Comparison of ENCODE assay signal across 19 cellular contexts in the genomic region with DNA sequence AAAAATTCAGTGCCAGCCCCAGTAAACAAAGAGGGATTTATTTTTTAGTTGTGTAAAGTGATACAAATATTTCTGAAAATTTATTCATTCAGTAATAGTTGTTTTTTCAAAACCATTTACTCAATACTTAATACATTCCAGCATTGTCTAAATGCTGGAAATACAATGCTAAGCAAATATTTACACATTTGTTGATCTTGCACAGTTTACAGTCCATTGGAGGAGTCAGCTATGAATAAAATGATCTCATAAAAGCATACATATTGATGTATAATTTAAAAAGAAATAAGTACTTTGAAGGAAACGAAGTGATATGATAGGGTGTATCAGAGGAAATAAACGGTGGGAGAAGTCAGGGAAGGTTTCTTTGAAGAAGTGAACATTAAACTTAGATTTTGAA.
A peak's percentile ranks its signal among the peaks of the same experiment; 100 is the strongest.
DNase-seq lines count a peak whose midpoint lies in the region; ATAC-seq and TF ChIP-seq lines count a peak whose summit lies in the region.
"Had no signal": no experiment of that assay in that cellular context is flagged by ENCODE, and none has a peak within 500 bp of the region (broad histone marks: within the 10 kb centered on the region; RNA-seq: fewer than 3 reads in every experiment).

No MANE protein-coding gene starts in this region.

- intact Hi-C loops in PC-3 (cut with micrococcal nuclease), result no loop called here

- CTCF ChIA-PET in PC-3 (lab: Charles Lee), result no interaction called here

- H3K27ac ChIP-seq in 22Rv1 (0 out of 2 replicates have a peak overlapping the region, but pooled peaks have one; percentile 22), PC-3 (ENCODE audit: low read length) (no peak overlapping the region)
- H3K27ac ChIP-seq: BLaER1 had no signal

- H2AFZ ChIP-seq in PC-3 (ENCODE audit: low read length), result no peak overlapping the region

- H3K9me3 ChIP-seq in PC-3 (ENCODE audit: low read length), result no peaks in the 10 kb centered on the region
- H3K9me3 ChIP-seq: BE2C, BLaER1 had no signal

- no peaks in the 10 kb centered on the region for H3K4me1 ChIP-seq in PC-3 (ENCODE audit: insufficient read depth, low read length)
- H3K4me1 ChIP-seq: BE2C, BLaER1 had no signal

- no peak overlapping the region for H3K4me3 ChIP-seq in PC-3 (ENCODE audit: low read length)
- H3K4me3 ChIP-seq: BLaER1 had no signal

- POLR2A ChIA-PET in PC-3 (lab: Charles Lee; ENCODE audit: unreplicated experiment), result no interaction called here

- H3K4me2 ChIP-seq in PC-3 (ENCODE audit: low read length), result no peak overlapping the region
- H3K4me2 ChIP-seq: BLaER1 had no signal

- TF ChIP-seq CTCF in 22Rv1 (IDR thresholded peaks at IDR 0.05) (no peak), PC-3 (conservative IDR thresholded peaks at IDR 0.05; ENCODE audit: low read depth, low read length) (no peak)

- DNase-seq in DMS53 treated with DMSO at 0.1 percent for 48 hours (lab: John Stamatoyannopoulos, UW; ENCODE audit: unreplicated experiment), result peak; percentile 5
- peak; percentile 39 for DNase-seq in PC-3
- no peak for DNase-seq in EL
- no peak for DNase-seq in HPDE6-E6E7 (ENCODE audit: extremely low spot score)
- DNase-seq: 8988T; ACHN; BE2C; C1 segment of cervical spinal cord; CD4-positive, alpha-beta memory T cell; CD4-positive, CD25-positive, alpha-beta regulatory T cell; CD8-positive, alpha-beta memory T cell; COR-L47; DMS 273 treated with DMSO at 0.1 percent for 48 hours; DMS153; DMS79; DND-41; GF-D8 had no signal

- no peaks in the 10 kb centered on the region for H3K79me2 ChIP-seq in PC-3 (ENCODE audit: low read length)

- no peak overlapping the region for H3K9ac ChIP-seq in PC-3 (ENCODE audit: low read length)
- H3K9ac ChIP-seq: BLaER1 had no signal

- ATAC-seq in PC-3, result peak; percentile 78

- H4K20me1 ChIP-seq in PC-3 (ENCODE audit: low read length), result no peaks in the 10 kb centered on the region
- H4K20me1 ChIP-seq: BLaER1 had no signal

- no TSS peak for BruUV-seq in PC-3 (replicated peaks; lab: Mats Ljungman, UMichigan)

- no peaks in the 10 kb centered on the region for H3K9me2 ChIP-seq in PC-3 (replicated peaks; ENCODE audit: low read length)

- no peaks in the 10 kb centered on the region for H3K27me3 ChIP-seq in PC-3 (ENCODE audit: low read length)
- H3K27me3 ChIP-seq: BE2C, BLaER1 had no signal

- H3K36me3 ChIP-seq in PC-3 (ENCODE audit: low read depth, low read length), result no peaks in the 10 kb centered on the region
- H3K36me3 ChIP-seq: BE2C, BLaER1 had no signal

- no peaks in the 10 kb centered on the region for H3F3A ChIP-seq in PC-3 (ENCODE audit: low read length, unreplicated experiment)

Comparison
In these comparisons a context has a peak if more than half of its experiments do, and no peak if none do; other contexts are left out.
1. DNase-seq: peak in DMS53 treated with DMSO at 0.1 percent for 48 hours (single experiment) and PC-3 (single experiment); none in EL (single experiment) and HPDE6-E6E7 (single experiment).